10 cellular contexts compared by ENCODE assay signal in genomic region chr15:91940466-91941381, GRCh38.
DNase-seq lines count a peak whose midpoint lies in the region; ATAC-seq lines count a peak whose summit lies in the region.
"Had no signal": no experiment of that assay in that cellular context is flagged by ENCODE, and none has a peak within 500 bp of the region (broad histone marks: within the 10 kb centered on the region; RNA-seq: fewer than 3 reads in every experiment).

No MANE protein-coding gene starts in this region.

- ATAC-seq in activated T-cell treated with anti-CD3 and anti-CD28 coated beads, Interleukin-2, amount 50 U/mL, for 4 hours = peak; percentile 66 to 74
- ATAC-seq in HG02610 (IDR thresholded peaks at IDR 0.05; ENCODE audit: unreplicated experiment) (no peak), HG03565 (IDR thresholded peaks at IDR 0.05; ENCODE audit: unreplicated experiment) (no peak)

- H3K4me3 Mint-ChIP-seq in activated T-cell treated with anti-CD3 and anti-CD28 coated beads, Interleukin-2, amount 50 U/mL, for 4 hours = no peak overlapping the region
- H3K4me3 Mint-ChIP-seq in immature natural killer cell = no peak overlapping the region
- H3K4me3 Mint-ChIP-seq in stimulated activated naive CD8-positive, alpha-beta T cell treated with anti-CD3 and anti-CD28 coated beads, Interleukin-15, Interleukin-2, amounts not matched to agents 100 ng/mL and 50 ng/mL, for 24 hours = no peak overlapping the region
- H3K4me3 Mint-ChIP-seq: B cell had no signal

- peak overlapping the region; percentile 22 for H3K9ac ChIP-seq in NT2/D1 (ENCODE audit: insufficient read length, low read depth)

- H3K27me3 Mint-ChIP-seq in activated T-cell treated with anti-CD3 and anti-CD28 coated beads, Interleukin-2, amount 50 U/mL, for 4 hours (ENCODE audit: low read depth) = no peaks in the 10 kb centered on the region
- H3K27me3 Mint-ChIP-seq in immature natural killer cell (ENCODE audit: low read depth in 3 of 3) = no peaks in the 10 kb centered on the region
- no peaks in the 10 kb centered on the region for H3K27me3 Mint-ChIP-seq in stimulated activated naive CD8-positive, alpha-beta T cell treated with anti-CD3 and anti-CD28 coated beads, Interleukin-15, Interleukin-2, amounts not matched to agents 100 ng/mL and 50 ng/mL, for 24 hours

- no peak for DNase-seq in activated T-cell treated with anti-CD3 and anti-CD28 coated beads, Interleukin-2, amount 50 U/mL, for 4 hours
- no peak for DNase-seq in activated T-cell treated with anti-CD3 and anti-CD28 coated beads, Interleukin-2, amount 50 U/mL, for 1 hour
- DNase-seq in NT2/D1 (ENCODE audit: low read depth, low spot score) (no peak), immature natural killer cell (no peak), SHP77 treated with DMSO at 0.1 percent for 48 hours (lab: John Stamatoyannopoulos, UW) (no peak)
- DNase-seq: MV-4-11 had no signal

- H3K27me3 ChIP-seq in NT2/D1 (ENCODE audit: insufficient read depth, insufficient read length) = no peaks in the 10 kb centered on the region

- no peak overlapping the region for H3K4me3 ChIP-seq in NT2/D1 (ENCODE audit: insufficient read length, low read depth)

- H3K36me3 Mint-ChIP-seq in activated T-cell treated with anti-CD3 and anti-CD28 coated beads, Interleukin-2, amount 50 U/mL, for 4 hours (ENCODE audit: insufficient read depth) = peaks cover 4% of the 10 kb centered on the region
- H3K36me3 Mint-ChIP-seq in immature natural killer cell = no peaks in the 10 kb centered on the region
- no peaks in the 10 kb centered on the region for H3K36me3 Mint-ChIP-seq in stimulated activated naive CD8-positive, alpha-beta T cell treated with anti-CD3 and anti-CD28 coated beads, Interleukin-15, Interleukin-2, amounts not matched to agents 100 ng/mL and 50 ng/mL, for 24 hours (ENCODE audit: low read depth)

- peak overlapping the region in 5 of 6 donors; percentile 23 to 84 (median 65) for H3K27ac Mint-ChIP-seq in immature natural killer cell
- H3K27ac Mint-ChIP-seq in stimulated activated naive CD8-positive, alpha-beta T cell treated with anti-CD3 and anti-CD28 coated beads, Interleukin-15, Interleukin-2, amounts not matched to agents 100 ng/mL and 50 ng/mL, for 24 hours = peak overlapping the region; percentile 27
- H3K27ac Mint-ChIP-seq: B cell had no signal

- H3K4me1 ChIP-seq in NT2/D1 (ENCODE audit: insufficient read depth, insufficient read length) = peaks cover 8% of the 10 kb centered on the region

- no peaks in the 10 kb centered on the region for H3K9me3 Mint-ChIP-seq in activated T-cell treated with anti-CD3 and anti-CD28 coated beads, Interleukin-2, amount 50 U/mL, for 4 hours
- H3K9me3 Mint-ChIP-seq in immature natural killer cell = no peaks in the 10 kb centered on the region
- H3K9me3 Mint-ChIP-seq in stimulated activated naive CD8-positive, alpha-beta T cell treated with anti-CD3 and anti-CD28 coated beads, Interleukin-15, Interleukin-2, amounts not matched to agents 100 ng/mL and 50 ng/mL, for 24 hours = no peaks in the 10 kb centered on the region

- peaks cover 6% of the 10 kb centered on the region; the same call in 1 of the 2 replicates for H3K9me3 ChIP-seq in NT2/D1 (ENCODE audit: insufficient read depth, low read length)

- peaks cover 61% of the 10 kb centered on the region for H3K4me1 Mint-ChIP-seq in activated T-cell treated with anti-CD3 and anti-CD28 coated beads, Interleukin-2, amount 50 U/mL, for 4 hours (ENCODE audit: low read depth)
- peaks cover 56 to 67% of the 10 kb centered on the region in 2 donors for H3K4me1 Mint-ChIP-seq in immature natural killer cell
- H3K4me1 Mint-ChIP-seq in stimulated activated naive CD8-positive, alpha-beta T cell treated with anti-CD3 and anti-CD28 coated beads, Interleukin-15, Interleukin-2, amounts not matched to agents 100 ng/mL and 50 ng/mL, for 24 hours (ENCODE audit: low read depth) = peaks cover 36% of the 10 kb centered on the region

- H3K36me3 ChIP-seq in NT2/D1 (ENCODE audit: insufficient read depth, insufficient read length, low read length) = no peaks in the 10 kb centered on the region

Comparison
In these comparisons a context has a peak if more than half of its experiments do, and no peak if none do; other contexts are left out.
1. ATAC-seq: peak in activated T-cell treated with anti-CD3 and anti-CD28 coated beads, Interleukin-2, amount 50 U/mL, for 4 hours (2 of 2); none in HG02610 (single experiment) and HG03565 (single experiment).